Comparison of ENCODE assay signal across 8 cellular contexts in genomic region chr5:112737088-112737471, GRCh38. TPM values are rescaled to one million over a fixed set of nuclear protein-coding genes. Genes with fewer than 3 reads are reported as not detected.
DNase-seq lines count a peak whose midpoint lies in the region; ATAC-seq, FAIRE-seq and TF ChIP-seq lines count a peak whose summit lies in the region.

No MANE protein-coding gene starts in this region.

- TF ChIP-seq EP300 in K562 (IDR thresholded peaks at IDR 0.05; ENCODE audit: low read length) = no peak

- no peaks in the 10 kb centered on the region for H3K36me3 ChIP-seq in K562 (ENCODE audit: control insufficient read depth, insufficient read depth, low read length)

- H3K9me3 ChIP-seq in K562 (replicated peaks; ENCODE audit: control insufficient read depth, insufficient read depth, low read depth, low read length) = no peaks in the 10 kb centered on the region

- H3K27ac ChIP-seq in HL-60 (replicated peaks) (peak overlapping the region; percentile 63), K562 (ENCODE audit: extremely low read depth, low read depth, low read length) (peak overlapping the region; percentile 79; the same call in 2 of the 3 replicates)

- ATAC-seq in K562 (peak; percentile 1; the same call in 1 of the 3 replicates), memory B cell (ENCODE audit: low read depth) (no peak), GM19397 (IDR thresholded peaks at IDR 0.05; ENCODE audit: unreplicated experiment) (no peak), HG03159 (IDR thresholded peaks at IDR 0.05; ENCODE audit: unreplicated experiment) (no peak), HG03108 (IDR thresholded peaks at IDR 0.05; ENCODE audit: unreplicated experiment) (no peak)

- in situ Hi-C loops in K562 (cut with MboI) = no loop called here

- H3K9me3 Mint-ChIP-seq in memory B cell = no peaks in the 10 kb centered on the region

- peak overlapping the region; percentile 58 for H3K4me3 Mint-ChIP-seq in memory B cell

- TF ChIP-seq CTCF in HL-60 (IDR thresholded peaks at IDR 0.05; ENCODE audit: insufficient read depth, low read length) (no peak), K562 (IDR thresholded peaks at IDR 0.05 in 2 of 3, conservative IDR thresholded peaks at IDR 0.05 in 1 of 3; ENCODE audit: insufficient read depth in 2 of 3, low read depth in 1 of 3, low read length in 3 of 3) (no peak)

- H2AFZ ChIP-seq in K562 (ENCODE audit: low read depth, low read length) = peak overlapping the region; percentile 93; the same call in 1 of the 2 replicates

- H3K27me3 Mint-ChIP-seq in memory B cell = no peaks in the 10 kb centered on the region

- H4K20me1 ChIP-seq in K562 (replicated peaks; ENCODE audit: control insufficient read depth, insufficient read depth, low read length) = no peaks in the 10 kb centered on the region

- peak overlapping the region; percentile 96 for H3K4me2 ChIP-seq in K562 (ENCODE audit: insufficient read depth, low read length)

- no peaks in the 10 kb centered on the region for H3K36me3 Mint-ChIP-seq in memory B cell

- CTCF ChIA-PET in K562 (lab: Yijun Ruan, JAX; ENCODE audit: low intra/inter-chr PET ratio) = no interaction called here

- WGBS in K562 (ENCODE audit: insufficient coverage, low coverage, missing lambda C conversion rate) = 0% methylated on average over 2 of the region's 2 CpGs

- FAIRE-seq in GM12891 (lab: Jason Lieb, UNC) = peak; percentile 38
- FAIRE-seq in K562 (lab: Jason Lieb, UNC) = no peak

- peaks cover 62% of the 10 kb centered on the region for H3K79me2 ChIP-seq in K562 (ENCODE audit: control insufficient read depth, insufficient read depth, low read length)

- peak overlapping the region in 1 of 2 experiments; percentile 73; a peak in 2 of 4 replicates for H3K9ac ChIP-seq in K562 (ENCODE audit: insufficient read depth in 1 of 2, low read depth in 2 of 2, low read length in 2 of 2)

- DNase-seq in GM12891 (ENCODE audit: insufficient read length, low spot score) (no peak), HL-60 (ENCODE audit: low read depth in 1 of 2, low spot score in 1 of 2) (no peak), K562 (ENCODE audit: extremely low read depth in 1 of 4, low spot score in 3 of 4) (no peak), memory B cell (ENCODE audit: low spot score in 2 of 2) (no peak), NCI-H524 (lab: John Stamatoyannopoulos, UW) (no peak)

- H3K27ac Mint-ChIP-seq in memory B cell = peak overlapping the region; percentile 82

- TF ChIP-seq POLR2A in GM12891 (IDR thresholded peaks at IDR 0.05; ENCODE audit: low read depth, low read length) = no peak
- no peak for TF ChIP-seq POLR2A in K562 (conservative IDR thresholded peaks at IDR 0.05)

- H3K27me3 ChIP-seq in HL-60 (ENCODE audit: insufficient read depth, poor library complexity, severe bottlenecking) (no peaks in the 10 kb centered on the region), K562 (ENCODE audit: control insufficient read depth in 2 of 2, insufficient read depth in 2 of 2, low read length in 2 of 2) (no peaks in the 10 kb centered on the region)

- no peak for TF ChIP-seq RAD21 in K562 (CRISPR knock-in tag; conservative IDR thresholded peaks at IDR 0.05 in 1 of 2, IDR thresholded peaks at IDR 0.05 in 1 of 2)

- BruUV-seq in K562 (replicated peaks; lab: Mats Ljungman, UMichigan) = no TSS peak

- POLR2A ChIA-PET in K562 (lab: Yijun Ruan, JAX) = interaction anchor here (0.6 to 2.6 kb wide), 9 partner anchors 9 to 223 kb away, joined by 3 to 14 read pairs (median 4); partner anchors contain the start of gene SRP19

- H3K9me1 ChIP-seq in K562 (ENCODE audit: control insufficient read depth, insufficient read depth, low read length) = no peaks in the 10 kb centered on the region

- peaks cover 15 to 20% of the 10 kb centered on the region in 2 experiments for H3K4me1 ChIP-seq in K562 (replicated peaks in 1 of 2; ENCODE audit: control insufficient read depth in 2 of 2, insufficient read depth in 2 of 2, low read length in 2 of 2)

- H3K4me3 ChIP-seq in HL-60 (replicated peaks; ENCODE audit: insufficient read depth, low read length) = peak overlapping the region; percentile 65
- peak overlapping the region; percentile 50 for H3K4me3 ChIP-seq in K562

- intact Hi-C loops in K562 (cut with micrococcal nuclease) = no loop called here

- H3K4me1 Mint-ChIP-seq in memory B cell = peaks cover 20% of the 10 kb centered on the region

TF ChIP-seq in GM12891, 5 proteins besides CTCF, POLR2A, EP300 and RAD21:
- TF ChIP-seq SPI1 (IDR thresholded peaks at IDR 0.05; ENCODE audit: low read depth, low read length) = no peak
- no peak for TF ChIP-seq TAF1 (IDR thresholded peaks at IDR 0.05; ENCODE audit: low read depth, low read length)
- TF ChIP-seq POU2F2 (IDR thresholded peaks at IDR 0.05; ENCODE audit: low read depth, low read length) = no peak
- no peak for TF ChIP-seq POLR2AphosphoS5 (IDR thresholded peaks at IDR 0.05; ENCODE audit: low read depth, low read length)
- no peak for TF ChIP-seq PAX5 (IDR thresholded peaks at IDR 0.05; ENCODE audit: insufficient read depth, low read length, severe bottlenecking)

TF ChIP-seq in K562, 482 proteins besides CTCF, POLR2A, EP300 and RAD21 (continues in another document):
- no peak for TF ChIP-seq ZEB2 (IDR thresholded peaks at IDR 0.05)
- TF ChIP-seq ZNF263 (CRISPR knock-in tag; IDR thresholded peaks at IDR 0.05; ENCODE audit: borderline replicate concordance) = no peak
- no peak for TF ChIP-seq ARID4B (CRISPR knock-in tag; IDR thresholded peaks at IDR 0.05)
- TF ChIP-seq XRCC5 (IDR thresholded peaks at IDR 0.05; ENCODE audit: low read depth, low read length) = no peak
- no peak for TF ChIP-seq DACH1 (IDR thresholded peaks at IDR 0.05; ENCODE audit: partially characterized antibody)
- TF ChIP-seq ZFP36 (IDR thresholded peaks at IDR 0.05; ENCODE audit: low read depth, low read length, partially characterized antibody) = no peak
- no peak for TF ChIP-seq STAT5A (IDR thresholded peaks at IDR 0.05; ENCODE audit: borderline replicate concordance, low read length)
- no peak for TF ChIP-seq ZNF184 (CRISPR knock-in tag; IDR thresholded peaks at IDR 0.05)
- TF ChIP-seq PKNOX1 (IDR thresholded peaks at IDR 0.05) = no peak; the same call in 1 of the 2 replicates
- TF ChIP-seq ASH1L (IDR thresholded peaks at IDR 0.05; ENCODE audit: borderline replicate concordance, low read depth, partially characterized antibody) = no peak
- TF ChIP-seq HOXB6 (CRISPR knock-in tag; IDR thresholded peaks at IDR 0.05; ENCODE audit: borderline replicate concordance) = no peak

RNA-seq across cellular contexts. Expression of gene APC, which starts 0.6 kb away (rescaled TPM):
- 4.1 TPM for polyA plus RNA-seq in GM12891 (2012; ENCODE audit: low read depth, missing spikeins)
- total RNA-seq in K562 (2011; cell fraction: chromatin; rRNA removed; ENCODE audit: low replicate concordance) = 35.7 and 76.1 TPM in 2 replicates
- 25.2 and 36.2 TPM in 2 replicates for total RNA-seq in K562 (2011; cell fraction: nucleolus; rRNA removed)
- 42.7 and 58.9 TPM in 2 replicates for total RNA-seq in K562 (2011; cell fraction: nucleoplasm; rRNA removed)
- total RNA-seq in K562 (2014; rRNA removed) (24.3 and 25.5 TPM in 2 replicates), K562 (2014; rRNA removed; fragmentation: Illumina TruSeq; extraction: Trizol) (23.8 and 29.3 TPM in 2 replicates), K562 (2015; rRNA removed; fragmentation: Illumina TruSeq; extraction: Trizol) (29.1 and 29.5 TPM in 2 replicates), K562 (2021) (27.3 and 27.6 TPM in 2 replicates)
- polyA plus RNA-seq in K562 (2011; rRNA removed) (11.8 and 15.4 TPM in 2 replicates), K562 (2014; fragmentation: Illumina TruSeq; extraction: Trizol) (14.8 and 15.4 TPM in 2 replicates), K562 (2014; fragmentation: Nextera tagmentation; extraction: Ambion mirVana) (1 to 10 TPM; 5.7 to 9.3 TPM), K562 (2014; rRNA removed) (8.9 and 10.9 TPM in 2 replicates)
- 5.1 and 5.9 TPM in 2 replicates for polyA plus RNA-seq in K562 (2011; cell fraction: cytosol; rRNA removed)
- 16.5 and 25.8 TPM in 2 replicates for polyA plus RNA-seq in K562 (2011; cell fraction: nucleus; rRNA removed)
- 7.5 and 10.9 TPM in 2 replicates for polyA plus RNA-seq in K562 (2012)
- 76.0 and 81.2 TPM in 2 replicates for polyA minus RNA-seq in K562 (2011; rRNA and poly(A)+ RNA removed)
- 20.0 and 24.2 TPM in 2 replicates for polyA minus RNA-seq in K562 (2011; cell fraction: cytosol; rRNA and poly(A)+ RNA removed)
- 52.5 and 71.9 TPM in 2 replicates for polyA minus RNA-seq in K562 (2011; cell fraction: nucleus; rRNA and poly(A)+ RNA removed)
